Comparison of ENCODE assay signal across 8 cellular contexts in the genomic region with DNA sequence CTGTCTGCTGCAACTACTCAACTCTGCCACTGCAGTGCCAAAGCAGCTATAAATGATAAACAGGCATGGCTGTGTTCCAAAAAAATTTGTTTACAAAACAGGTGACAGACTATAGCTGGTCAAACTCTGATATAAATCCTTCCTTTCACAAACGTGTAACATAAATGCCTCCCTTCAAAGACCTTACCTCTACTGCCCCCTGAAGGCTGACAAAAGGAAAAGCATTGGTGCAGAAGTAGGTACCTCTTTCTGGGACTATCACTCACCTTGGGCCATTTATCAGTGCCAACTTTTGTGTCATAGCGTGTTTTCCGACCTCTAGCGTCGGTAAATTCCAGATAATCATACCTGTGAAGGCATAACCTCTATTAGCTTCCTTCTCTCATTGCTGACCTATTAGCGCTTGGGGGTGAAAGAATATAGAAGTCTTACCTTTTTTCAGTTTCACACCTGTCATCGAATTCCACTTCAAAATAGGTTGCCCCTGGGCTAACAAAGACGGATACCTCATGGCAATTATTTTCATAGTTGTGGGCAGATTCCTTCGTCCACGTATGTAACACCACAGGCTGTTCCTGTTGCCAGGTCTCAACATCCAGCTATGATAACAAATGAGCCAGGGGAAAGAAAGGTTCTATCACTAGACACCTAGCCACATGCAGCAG.
A peak's percentile ranks its signal among the peaks of the same experiment; 100 is the strongest.
DNase-seq lines count a peak whose midpoint lies in the region; ATAC-seq and TF ChIP-seq lines count a peak whose summit lies in the region.

No MANE protein-coding gene starts in this region.

- H3K9me3 ChIP-seq in naive thymus-derived CD4-positive, alpha-beta T cell (ENCODE audit: control insufficient read depth in 2 of 3, low read length in 3 of 3) = no peaks in the 10 kb centered on the region

- no peaks in the 10 kb centered on the region for H3K27me3 Mint-ChIP-seq in naive thymus-derived CD4-positive, alpha-beta T cell

- ATAC-seq in GM19463 (IDR thresholded peaks at IDR 0.05; ENCODE audit: unreplicated experiment) = peak; percentile 33
- ATAC-seq in naive thymus-derived CD4-positive, alpha-beta T cell = peak; percentile 75

- peak overlapping the region in 2 of 9 donors; percentile 39 to 41 for H3K27ac Mint-ChIP-seq in naive thymus-derived CD4-positive, alpha-beta T cell

- no peak overlapping the region for H3K4me3 ChIP-seq in naive thymus-derived CD4-positive, alpha-beta T cell (ENCODE audit: low read length)

- no peak overlapping the region for H3K27ac ChIP-seq in naive thymus-derived CD4-positive, alpha-beta T cell (ENCODE audit: low read depth, low read length)

- no peak overlapping the region for H3K4me3 Mint-ChIP-seq in naive thymus-derived CD4-positive, alpha-beta T cell

- peak; percentile 10 for DNase-seq in ELF-1 (ENCODE audit: low read depth, low spot score)
- peak; percentile 4 for DNase-seq in HK-2 (ENCODE audit: unreplicated experiment)
- DNase-seq in RKO (ENCODE audit: low spot score) = peak; percentile 31
- peak; percentile 58 to 78 for DNase-seq in erythroblast (lab: John Stamatoyannopoulos, UW)
- DNase-seq in naive thymus-derived CD4-positive, alpha-beta T cell = peak in 7 of 9 donors; percentile 9 to 56 (median 42)
- no peak for DNase-seq in activated CD4-positive, CD25-positive, alpha-beta regulatory T cell (lab: John Stamatoyannopoulos, UW)
- DNase-seq in stimulated activated CD4-positive, alpha-beta T cell treated with anti-CD3 and anti-CD28 coated beads, Interleukin-1b, Interleukin-23, amount 100 ng/mL, for 48 hours = no peak

- H3K27me3 ChIP-seq in naive thymus-derived CD4-positive, alpha-beta T cell (ENCODE audit: control insufficient read depth in 2 of 2, insufficient read depth in 2 of 2, low read length in 2 of 2) = no peaks in the 10 kb centered on the region

- CTCF ChIA-PET in naive thymus-derived CD4-positive, alpha-beta T cell (lab: Charles Lee) = interaction anchor here (0.7 to 2.9 kb wide), 6 partner anchors 27 to 337 kb away, joined by 3 to 10 read pairs (median 6); no protein-coding TSS in a partner anchor

- H3K36me3 ChIP-seq in naive thymus-derived CD4-positive, alpha-beta T cell (ENCODE audit: control insufficient read depth in 2 of 3, insufficient read depth in 3 of 3, low read length in 3 of 3) = peaks cover 31 to 98% (median 36%) of the 10 kb centered on the region in 3 experiments

- no peaks in the 10 kb centered on the region for H3K4me1 ChIP-seq in naive thymus-derived CD4-positive, alpha-beta T cell (ENCODE audit: control insufficient read depth in 2 of 2, insufficient read depth in 2 of 2, low read length in 2 of 2)

- TF ChIP-seq POLR2A in erythroblast (IDR thresholded peaks at IDR 0.05; ENCODE audit: low read length) = no peak

- POLR2A ChIA-PET in naive thymus-derived CD4-positive, alpha-beta T cell (lab: Charles Lee) = no interaction called here

- intact Hi-C loops in naive thymus-derived CD4-positive, alpha-beta T cell (cut with micrococcal nuclease) = loop anchor here (1.0 to 10.0 kb wide), 8 partner anchors 160 to 1030 kb away; a partner anchor contains a TSS

- H3K4me1 Mint-ChIP-seq in naive thymus-derived CD4-positive, alpha-beta T cell = no peaks in the 10 kb centered on the region

- no peaks in the 10 kb centered on the region for H3K9me3 Mint-ChIP-seq in naive thymus-derived CD4-positive, alpha-beta T cell

- peaks cover 19 to 69% (median 26%) of the 10 kb centered on the region in 5 donors for H3K36me3 Mint-ChIP-seq in naive thymus-derived CD4-positive, alpha-beta T cell

Comparison
In these comparisons a context has a peak if more than half of its experiments do, and no peak if none do; other contexts are left out.
1. DNase-seq: peak in ELF-1 (single experiment), HK-2 (single experiment), RKO (single experiment), erythroblast (2 of 2) and naive thymus-derived CD4-positive, alpha-beta T cell (7 of 9); none in activated CD4-positive, CD25-positive, alpha-beta regulatory T cell (0 of 4) and stimulated activated CD4-positive, alpha-beta T cell treated with anti-CD3 and anti-CD28 coated beads, Interleukin-1b, Interleukin-23, amount 100 ng/mL, for 48 hours (single experiment).